9 cellular contexts compared by ENCODE assay signal in genomic region chr4:4995103-4995761, GRCh38. TPM values are rescaled to one million over a fixed set of nuclear protein-coding genes. Genes with fewer than 3 reads are reported as not detected.
DNase-seq lines count a peak whose midpoint lies in the region; ATAC-seq and TF ChIP-seq lines count a peak whose summit lies in the region.
"Had no signal": no experiment of that assay in that cellular context is flagged by ENCODE, and none has a peak within 500 bp of the region (broad histone marks: within the 10 kb centered on the region; RNA-seq: fewer than 3 reads in every experiment).

No MANE protein-coding gene starts in this region.

- peak; percentile 71 for ATAC-seq in GM18909 (IDR thresholded peaks at IDR 0.05; ENCODE audit: poor library complexity, unreplicated experiment)
- peak; percentile 76 for ATAC-seq in body of pancreas
- no peak for ATAC-seq in HG02884 (IDR thresholded peaks at IDR 0.05; ENCODE audit: unreplicated experiment)

- intact Hi-C loops in body of pancreas (cut with DNase I): no loop called here

- peak overlapping the region; percentile 51 to 75 (median 60) for H3K4me2 ChIP-seq in BLaER1 treated with 17β-estradiol and CSF1 and Interleukin-3, amounts not matched to agents 10 nM and 100 nM
- no peak overlapping the region for H3K4me2 ChIP-seq in smooth muscle cell

- H3K79me2 ChIP-seq in smooth muscle cell (ENCODE audit: low read depth): no peaks in the 10 kb centered on the region

- WGBS in body of pancreas, 2 donors: 5 to 15% methylated on average over 15 to 18 of the region's 18 CpGs
- 31% methylated on average over 18 of the region's 18 CpGs for WGBS in smooth muscle cell (ENCODE audit: low lambda C conversion rate)

- H3K36me3 ChIP-seq in BLaER1 treated with 17β-estradiol and CSF1 and Interleukin-3, amounts not matched to agents 10 nM and 100 nM: no peaks in the 10 kb centered on the region
- H3K36me3 ChIP-seq in SJSA1: no peaks in the 10 kb centered on the region
- no peaks in the 10 kb centered on the region for H3K36me3 ChIP-seq in body of pancreas (replicated peaks in 1 of 2; ENCODE audit: insufficient read depth in 1 of 2, low read depth in 2 of 2)
- no peaks in the 10 kb centered on the region for H3K36me3 ChIP-seq in smooth muscle cell (ENCODE audit: low read depth)

- no peak for TF ChIP-seq POLR2A in body of pancreas (IDR thresholded peaks at IDR 0.05)

- no peaks in the 10 kb centered on the region for H4K20me1 ChIP-seq in BLaER1 treated with 17β-estradiol and CSF1 and Interleukin-3, amounts not matched to agents 10 nM and 100 nM
- H4K20me1 ChIP-seq in smooth muscle cell (ENCODE audit: low read depth): no peaks in the 10 kb centered on the region

- peaks cover 5 to 23% (median 12%) of the 10 kb centered on the region in 10 experiments; a peak in 18 of 20 replicates for H3K4me1 ChIP-seq in BLaER1 treated with 17β-estradiol and CSF1 and Interleukin-3, amounts not matched to agents 10 nM and 100 nM
- no peaks in the 10 kb centered on the region for H3K4me1 ChIP-seq in SJSA1 (replicated peaks)
- peaks cover 9% of the 10 kb centered on the region for H3K4me1 ChIP-seq in body of pancreas
- no peaks in the 10 kb centered on the region for H3K4me1 ChIP-seq in smooth muscle cell (ENCODE audit: low read depth)

- H3F3A ChIP-seq in smooth muscle cell (ENCODE audit: low read depth): peaks cover 15% of the 10 kb centered on the region

- peak overlapping the region in 7 of 11 experiments; percentile 7 to 46 (median 34); a peak in 8 of 22 replicates for H3K9ac ChIP-seq in BLaER1 treated with 17β-estradiol and CSF1 and Interleukin-3, amounts not matched to agents 10 nM and 100 nM
- H3K9ac ChIP-seq in smooth muscle cell (ENCODE audit: low read depth): no peak overlapping the region

- H2AFZ ChIP-seq in smooth muscle cell (ENCODE audit: low read depth): no peak overlapping the region

- TF ChIP-seq CTCF in body of pancreas (IDR thresholded peaks at IDR 0.05): peak; percentile 73 to 88 (median 78)
- peak; percentile 90 for TF ChIP-seq CTCF in smooth muscle cell (IDR thresholded peaks at IDR 0.05; ENCODE audit: borderline replicate concordance, insufficient read depth, poor library complexity, severe bottlenecking)

- peak; percentile 68 for DNase-seq in HuH-7.5 (ENCODE audit: low spot score)
- peak; percentile 25 to 53 for DNase-seq in SJSA1 (ENCODE audit: low read depth in 1 of 2, low spot score in 2 of 2)
- DNase-seq in body of pancreas: peak; percentile 69 to 76 (median 73)
- peak; percentile 90 for DNase-seq in iPS-NIHi11 (ENCODE audit: low spot score)
- peak; percentile 42 for DNase-seq in smooth muscle cell (lab: John Stamatoyannopoulos, UW; ENCODE audit: unreplicated experiment)

- H3K4me3 ChIP-seq in BLaER1 treated with 17β-estradiol and CSF1 and Interleukin-3, amounts not matched to agents 10 nM and 100 nM: no peak overlapping the region
- H3K4me3 ChIP-seq in SJSA1 (no peak overlapping the region), body of pancreas (no peak overlapping the region), smooth muscle cell (no peak overlapping the region)

- no peaks in the 10 kb centered on the region for H3K9me3 ChIP-seq in BLaER1 treated with 17β-estradiol and CSF1 and Interleukin-3, amounts not matched to agents 10 nM and 100 nM (replicated peaks in 1 of 11)
- H3K9me3 ChIP-seq in SJSA1 (replicated peaks): no peaks in the 10 kb centered on the region
- no peaks in the 10 kb centered on the region for H3K9me3 ChIP-seq in body of pancreas
- H3K9me3 ChIP-seq in smooth muscle cell (replicated peaks; ENCODE audit: low read depth): no peaks in the 10 kb centered on the region

- peak overlapping the region in 1 of 11 experiments; percentile 6; a peak in 1 of 22 replicates for H3K27ac ChIP-seq in BLaER1 treated with 17β-estradiol and CSF1 and Interleukin-3, amounts not matched to agents 10 nM and 100 nM
- no peak overlapping the region for H3K27ac ChIP-seq in SJSA1
- H3K27ac ChIP-seq in body of pancreas: no peak overlapping the region
- H3K27ac ChIP-seq in smooth muscle cell (ENCODE audit: low read depth): no peak overlapping the region

- H3K27me3 ChIP-seq in BLaER1 treated with 17β-estradiol and CSF1 and Interleukin-3, amounts not matched to agents 10 nM and 100 nM: no peaks in the 10 kb centered on the region
- H3K27me3 ChIP-seq in SJSA1 (replicated peaks): no peaks in the 10 kb centered on the region
- peaks cover 0 to 6% of the 10 kb centered on the region in 2 donors for H3K27me3 ChIP-seq in body of pancreas
- peaks cover 11% of the 10 kb centered on the region for H3K27me3 ChIP-seq in smooth muscle cell (ENCODE audit: low read depth)

RNA-seq across cellular contexts. Expression of gene CYTL1, which starts 24.0 kb away (rescaled TPM):
- total RNA-seq in SJSA1 (2014; rRNA removed; shearing (Covaris generic)): 0.76 and 1.3 TPM in 2 replicates
- total RNA-seq in body of pancreas (1 to 10 TPM in 1 of 2 donors, not detected in 1; 3.1 TPM), smooth muscle cell (17.7 and 24.5 TPM in 2 replicates)
- 14.3 and 31.0 TPM in 2 replicates for polyA plus RNA-seq in smooth muscle cell
- total RNA-seq: T-helper 1 cell treated with Interleukin-12 subunit alpha and Interleukin-12 subunit beta and Interleukin-4 antibody, amounts not matched to agents 30 ng/mL and 1 ng/mL, for 36 hours had no signal

RNA-seq across cellular contexts. Expression of gene STK32B, which starts 56.0 kb away (rescaled TPM):
- total RNA-seq in SJSA1 (2014; rRNA removed; shearing (Covaris generic)): 0.38 and 0.50 TPM in 2 replicates
- total RNA-seq in body of pancreas (1 to 10 TPM; 1.3 to 4.9 TPM), smooth muscle cell (2.2 and 3.5 TPM in 2 replicates)
- polyA plus RNA-seq in smooth muscle cell: 1.8 and 4.0 TPM in 2 replicates
- total RNA-seq: T-helper 1 cell treated with Interleukin-12 subunit alpha and Interleukin-12 subunit beta and Interleukin-4 antibody, amounts not matched to agents 30 ng/mL and 1 ng/mL, for 36 hours had no signal

Comparison
In these comparisons a context has a peak if more than half of its experiments do, and no peak if none do; other contexts are left out.
1. DNase-seq: peak in every context shown above with its lines; median percentile 90 in iPS-NIHi11; 73 in body of pancreas; 68 in HuH-7.5; 42 in smooth muscle cell; 39 in SJSA1.